Comparison of ENCODE assay signal across 8 cellular contexts in the genomic region with DNA sequence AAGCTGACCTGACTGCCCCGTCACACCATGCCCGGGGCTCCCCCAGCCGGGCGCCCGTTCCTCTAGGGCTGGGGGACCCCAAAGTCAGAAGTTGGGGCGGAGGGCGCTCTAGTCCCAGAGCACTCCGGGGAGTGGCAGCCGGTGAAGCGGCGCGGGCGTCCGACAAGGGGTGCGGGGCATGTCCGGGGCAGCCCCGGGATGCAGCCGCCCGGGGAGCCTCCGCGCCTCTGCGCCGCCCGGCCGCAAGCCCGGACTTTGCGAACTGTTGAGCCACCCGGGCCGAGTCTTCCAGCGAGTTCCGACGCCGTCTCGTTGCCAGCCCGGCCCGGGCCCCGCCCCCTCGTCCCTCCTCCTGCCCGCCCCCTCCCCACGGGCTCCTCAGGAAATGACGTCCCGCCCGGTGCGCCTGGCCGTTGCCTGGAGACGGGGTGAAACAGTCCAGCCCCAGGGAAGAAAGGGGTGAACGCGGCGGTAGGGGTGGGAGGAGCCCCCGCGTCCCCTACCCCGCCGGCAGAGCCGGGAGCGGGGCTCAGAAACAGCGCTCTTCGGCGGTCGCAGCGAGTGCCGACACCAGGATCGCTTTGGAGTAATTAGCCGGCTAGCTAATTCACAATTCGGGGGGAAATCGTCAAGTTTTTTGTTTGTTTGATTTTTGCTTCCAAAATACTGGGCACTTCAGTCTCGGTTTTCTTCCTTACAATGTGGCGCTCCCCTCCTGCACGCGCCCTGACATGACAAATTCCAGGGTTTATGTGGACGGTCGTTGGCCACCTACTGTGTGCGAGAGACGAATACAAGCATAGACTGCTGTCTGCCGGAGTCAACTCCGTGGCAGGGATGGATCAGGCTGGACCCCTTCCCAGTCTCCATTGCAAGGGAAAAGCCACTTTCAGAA. TPM values are rescaled to one million over a fixed set of nuclear protein-coding genes. Genes with fewer than 3 reads are reported as not detected.
A peak's percentile ranks its signal among the peaks of the same experiment; 100 is the strongest.
DNase-seq lines count a peak whose midpoint lies in the region; ATAC-seq, FAIRE-seq and TF ChIP-seq lines count a peak whose summit lies in the region.

Gene WHRN, minus strand, starts transcription at position 287 of the 895 bp plus-strand sequence. CDS start 672 bp downstream, outside the sequence.

- no peak within 1 kb of the TSS for H2AFZ ChIP-seq in HepG2 (ENCODE audit: low read length)

- POLR2A ChIA-PET in A673 (lab: Charles Lee; ENCODE audit: low non-redundant PET) (no interaction called here), HepG2 (lab: Yijun Ruan, JAX) (interaction anchor here (0.8 to 1.1 kb wide), 2 partner anchors 82 to 86 kb away, joined by 3 to 4 read pairs; partner anchors contain the start of gene ATP6V1G1)

- 5% methylated on average over 15 of the region's 75 CpGs for WGBS in HepG2 (ENCODE audit: low lambda C conversion rate)

- H3K27me3 ChIP-seq in A673 (replicated peaks; ENCODE audit: insufficient read depth, low read depth, low read length, poor library complexity) (peaks cover 34% of the 10 kb centered on the region), HepG2 (ENCODE audit: control insufficient read depth in 1 of 2, insufficient read depth in 2 of 2, low read length in 2 of 2) (peaks cover 0 to 23% of the 10 kb centered on the region in 2 experiments; a peak in 3 of 5 replicates)

- H3K9me3 ChIP-seq in A673 (ENCODE audit: low read depth, low read length, poor library complexity, severe bottlenecking) (no peaks in the 10 kb centered on the region), HepG2 (ENCODE audit: low read length) (no peaks in the 10 kb centered on the region)

- CTCF ChIA-PET in A673 (lab: Charles Lee), result no interaction called here
- CTCF ChIA-PET in HepG2 (lab: Yijun Ruan, JAX; ENCODE audit: low intra/inter-chr PET ratio, low total read pairs), result no interaction called here

- intact Hi-C loops in A673 (cut with micrococcal nuclease; ENCODE audit: unreplicated experiment) (no loop called here), HepG2 (cut with micrococcal nuclease; ENCODE audit: unreplicated experiment) (loop anchor here (1.0 to 5.0 kb wide), 2 partner anchors 82 to 147 kb away; partner anchors contain the start of gene ATP6V1G1)

- in situ Hi-C loops in HepG2 (cut with HindIII; ENCODE audit: extremely low pct_ligation_motif_present, low pct_unique_long_range_greater_than_20kb), result loop anchor here (10.0 kb wide), 1 partner anchor 101 kb away; no protein-coding TSS in a partner anchor

- ATAC-seq in GM19023 (IDR thresholded peaks at IDR 0.05; ENCODE audit: unreplicated experiment) (peak; percentile 86), HG03432 (IDR thresholded peaks at IDR 0.05; ENCODE audit: unreplicated experiment) (peak; percentile 88), HepG2 (peak; percentile 80)

- DNase-seq in A673 (ENCODE audit: low spot score) (peak; percentile 94), NCI-H526 treated with DMSO at 0.1 percent for 48 hours (lab: John Stamatoyannopoulos, UW) (peak; percentile 63), dermis microvascular lymphatic vessel endothelial cell (ENCODE audit: low read depth in 2 of 2) (peak; percentile 73 to 93), HepG2 (ENCODE audit: low spot score) (peak; percentile 77)
- DNase-seq in activated CD4-positive, alpha-beta T cell treated with anti-CD3 and anti-CD28 coated beads, Interleukin-2, amount 50 U/mL, for 48 hours, result peak; percentile 87 to 89
- DNase-seq in stimulated activated CD4-positive, alpha-beta T cell treated with anti-CD3 and anti-CD28 coated beads, Interleukin-1b, Interleukin-23, amount 100 ng/mL, for 48 hours, result peak; percentile 89

- no peak for FAIRE-seq in HepG2 (lab: Jason Lieb, UNC)

- H3K4me1 ChIP-seq in A673 (ENCODE audit: insufficient read depth, low read length, poor library complexity, severe bottlenecking), result peaks cover 27% of the 10 kb centered on the region
- H3K4me1 ChIP-seq in HepG2 (ENCODE audit: insufficient read depth, low read length), result peaks cover 38% of the 10 kb centered on the region

- H3K4me3 ChIP-seq in A673 (ENCODE audit: low read depth, low read length, poor library complexity, severe bottlenecking) (peak within 1 kb of the TSS; percentile 77), HepG2 (replicated peaks in 1 of 3; ENCODE audit: insufficient read depth in 1 of 3, low read depth in 2 of 3, low read length in 3 of 3) (peak within 1 kb of the TSS; percentile 76 to 80 (median 77))

- no peaks in the 10 kb centered on the region for H3K36me3 ChIP-seq in A673 (ENCODE audit: insufficient read depth, low read length, poor library complexity, severe bottlenecking)
- H3K36me3 ChIP-seq in HepG2 (replicated peaks in 1 of 2; ENCODE audit: control insufficient read depth in 1 of 2, insufficient read depth in 2 of 2, low read length in 2 of 2), result no peaks in the 10 kb centered on the region

- TF ChIP-seq RAD21 in HepG2 (CRISPR knock-in tag; IDR thresholded peaks at IDR 0.05), result no peak

- no peaks in the 10 kb centered on the region for H4K20me1 ChIP-seq in HepG2 (ENCODE audit: insufficient read depth, low read length)

- no peak for TF ChIP-seq CTCF in A673 (conservative IDR thresholded peaks at IDR 0.05; ENCODE audit: low read depth, low read length)
- 0 out of 2 replicates have a peak, but pooled peaks have one; percentile 6 for TF ChIP-seq CTCF in HepG2 (CRISPR knock-in tag; IDR thresholded peaks at IDR 0.05)

- H3K4me2 ChIP-seq in HepG2 (ENCODE audit: low read depth, low read length), result peak within 1 kb of the TSS; percentile 99

- no peaks in the 10 kb centered on the region for H3K79me2 ChIP-seq in HepG2 (ENCODE audit: insufficient read depth, low read length)

- peak within 1 kb of the TSS; percentile 83 for H3K9ac ChIP-seq in HepG2 (ENCODE audit: insufficient read depth, low read depth, low read length)

- TF ChIP-seq POLR2A in HepG2 (IDR thresholded peaks at IDR 0.05; ENCODE audit: insufficient read depth in 1 of 2, low read depth in 2 of 2, low read length in 2 of 2), result peak; percentile 77 to 81

- BruUV-seq in A673 (replicated peaks; lab: Mats Ljungman, UMichigan), result no TSS peak
- no TSS peak for BruUV-seq in HepG2 (replicated peaks; lab: Mats Ljungman, UMichigan)

- H3K27ac ChIP-seq in A673 (ENCODE audit: low read depth, low read length, poor library complexity, severe bottlenecking), result peak within 1 kb of the TSS; percentile 62
- H3K27ac ChIP-seq in HepG2 (ENCODE audit: extremely low read length, insufficient read depth, low read length), result peak within 1 kb of the TSS; percentile 17

- TF ChIP-seq EP300 in HepG2 (IDR thresholded peaks at IDR 0.05; ENCODE audit: low read depth in 2 of 2, low read length in 2 of 2), result no peak
- TF ChIP-seq EP300 in HepG2 (CRISPR knock-in tag; IDR thresholded peaks at IDR 0.05; ENCODE audit: borderline replicate concordance), result no peak

TF ChIP-seq in HepG2, 621 proteins besides CTCF, POLR2A, EP300 and RAD21 (continues in another document):
- TF ChIP-seq, protein P1, sequence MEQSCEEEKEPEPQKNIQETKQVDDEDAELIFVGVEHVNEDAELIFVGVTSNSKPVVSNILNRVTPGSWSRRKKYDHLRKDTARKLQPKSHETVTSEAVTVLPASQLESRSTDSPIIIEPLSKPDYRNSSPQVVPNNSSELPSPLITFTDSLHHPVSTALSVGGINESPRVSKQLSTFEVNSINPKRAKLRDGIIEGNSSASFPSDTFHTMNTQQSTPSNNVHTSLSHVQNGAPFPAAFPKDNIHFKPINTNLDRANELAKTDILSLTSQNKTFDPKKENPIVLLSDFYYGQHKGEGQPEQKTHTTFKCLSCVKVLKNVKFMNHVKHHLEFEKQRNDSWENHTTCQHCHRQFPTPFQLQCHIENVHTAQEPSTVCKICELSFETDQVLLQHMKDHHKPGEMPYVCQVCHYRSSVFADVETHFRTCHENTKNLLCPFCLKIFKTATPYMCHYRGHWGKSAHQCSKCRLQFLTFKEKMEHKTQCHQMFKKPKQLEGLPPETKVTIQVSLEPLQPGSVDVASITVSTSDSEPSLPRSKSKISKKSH (CRISPR knock-in tag; IDR thresholded peaks at IDR 0.05; ENCODE audit: borderline replicate concordance), result no peak
- TF ChIP-seq GRHL1 (CRISPR knock-in tag; conservative IDR thresholded peaks at IDR 0.05), result no peak

RNA-seq across cellular contexts. Expression of gene WHRN, which starts in this region (rescaled TPM):
- total RNA-seq in A673 (2021) (9.1 and 11.5 TPM in 2 replicates), dermis microvascular lymphatic vessel endothelial cell (0.13 TPM in 2 replicates), HepG2 (2016; rRNA removed; fragmentation: Illumina TruSeq; extraction: Trizol) (1.8 and 2.3 TPM in 2 replicates)
- total RNA-seq in HepG2 (2016; cell fraction: cytosol; rRNA removed; fragmentation: Illumina TruSeq; extraction: Trizol; ENCODE audit: low read depth), result 0.51 and 0.97 TPM in 2 replicates
- 1.1 and 2.7 TPM in 2 replicates for total RNA-seq in HepG2 (2016; cell fraction: insoluble cytoplasmic fraction; rRNA removed; fragmentation: Illumina TruSeq; extraction: Trizol)
- 1.5 and 2.5 TPM in 2 replicates for total RNA-seq in HepG2 (2016; cell fraction: membrane; rRNA removed; fragmentation: Illumina TruSeq; extraction: Trizol)
- 6.3 and 6.6 TPM in 2 replicates for total RNA-seq in HepG2 (2016; cell fraction: nucleus; rRNA removed; fragmentation: Illumina TruSeq; extraction: Trizol)
- polyA plus RNA-seq in HepG2 (2011; rRNA removed), result 5.3 and 5.8 TPM in 2 replicates
- polyA plus RNA-seq in HepG2 (2011; cell fraction: cytosol; rRNA removed), result 1.8 and 2.4 TPM in 2 replicates
- 43.6 and 56.3 TPM in 2 replicates for polyA plus RNA-seq in HepG2 (2011; cell fraction: nucleus; rRNA removed)
- 4.9 and 5.7 TPM in 2 replicates for polyA plus RNA-seq in HepG2 (2012)
- 0.68 and 0.91 TPM in 2 replicates for polyA plus RNA-seq in HepG2 (2016; cell fraction: cytosol; fragmentation: Illumina TruSeq; extraction: Trizol; ENCODE audit: low read depth)
- 2.5 and 3.9 TPM in 2 replicates for polyA plus RNA-seq in HepG2 (2016; cell fraction: insoluble cytoplasmic fraction; fragmentation: Illumina TruSeq; extraction: Trizol; ENCODE audit: low read depth)
- polyA plus RNA-seq in HepG2 (2016; cell fraction: membrane; fragmentation: Illumina TruSeq; extraction: Trizol; ENCODE audit: low read depth), result 1.9 and 2.8 TPM in 2 replicates
- polyA plus RNA-seq in HepG2 (2016; cell fraction: nucleus; fragmentation: Illumina TruSeq; extraction: Trizol; ENCODE audit: insufficient read depth, low read depth), result 15.3 TPM in 2 replicates
- polyA minus RNA-seq in HepG2 (2011; rRNA and poly(A)+ RNA removed; ENCODE audit: low replicate concordance), result 3.2 and 4.6 TPM in 2 replicates
- polyA minus RNA-seq in HepG2 (2011; cell fraction: cytosol; rRNA and poly(A)+ RNA removed), result 1.2 and 2.5 TPM in 2 replicates
- polyA minus RNA-seq in HepG2 (2011; cell fraction: nucleus; rRNA and poly(A)+ RNA removed), result 9.1 and 12.0 TPM in 2 replicates

Comparison
In these comparisons a context has a peak if more than half of its experiments do, and no peak if none do; other contexts are left out.
1. Peak in every context shown above with its lines: DNase-seq, ATAC-seq, H3K4me3 ChIP-seq and H3K27ac ChIP-seq.
2. Peak in DNase-seq in dermis microvascular lymphatic vessel endothelial cell; RNA of the gene not detected or under 1 TPM.